In the genomic region with DNA sequence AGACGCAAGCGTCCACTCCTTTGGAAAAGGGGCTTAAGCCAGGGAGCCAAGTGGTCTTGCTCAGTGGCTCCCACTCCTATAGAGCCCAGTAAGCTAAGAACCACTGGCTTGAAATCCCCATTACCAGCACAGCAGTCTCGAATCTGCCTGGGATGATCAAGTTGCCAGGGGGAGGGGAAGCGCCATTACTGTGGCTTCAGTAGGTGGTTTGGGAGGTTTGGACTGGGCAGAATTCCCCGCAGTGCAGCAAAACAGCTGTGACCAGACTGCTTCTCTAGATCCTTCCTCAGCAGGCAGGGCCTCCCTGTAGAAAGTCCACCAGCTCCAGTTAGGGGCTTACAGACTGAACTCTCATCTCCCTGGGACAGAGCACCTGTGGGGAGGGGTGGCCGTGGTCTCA, we compare ENCODE assay signal across 17 cellular contexts.
DNase-seq lines count a peak whose midpoint lies in the region; ATAC-seq, FAIRE-seq and TF ChIP-seq lines count a peak whose summit lies in the region.
"Had no signal": no experiment of that assay in that cellular context is flagged by ENCODE, and none has a peak within 500 bp of the region (broad histone marks: within the 10 kb centered on the region; RNA-seq: fewer than 3 reads in every experiment).

No MANE protein-coding gene starts in this region.

- TF ChIP-seq CTCF in WERI-Rb-1 (IDR thresholded peaks at IDR 0.05; ENCODE audit: low read depth, low read length), result no peak
- no peak for TF ChIP-seq CTCF in glutamatergic neuron (IDR thresholded peaks at IDR 0.05; ENCODE audit: partially characterized antibody, unreplicated experiment)
- no peak for TF ChIP-seq CTCF in nephron progenitor cell (IDR thresholded peaks at IDR 0.05)
- no peak for TF ChIP-seq CTCF in D721Med (IDR thresholded peaks at IDR 0.05; ENCODE audit: insufficient read depth, missing control alignments)

- no peak overlapping the region for H3K4me3 ChIP-seq in WERI-Rb-1 (ENCODE audit: low read depth, low read length)
- H3K4me3 ChIP-seq: BLaER1, GM12878 had no signal

- H3K9me3 Mint-ChIP-seq in glutamatergic neuron (ENCODE audit: unreplicated experiment) (peaks cover 7% of the 10 kb centered on the region), nephron progenitor cell (peaks cover 36% of the 10 kb centered on the region)

- H3K9me3 ChIP-seq in WERI-Rb-1 (ENCODE audit: severe bottlenecking), result no peaks in the 10 kb centered on the region

- no peak overlapping the region for H3K27ac Mint-ChIP-seq in glutamatergic neuron (ENCODE audit: unreplicated experiment)
- H3K27ac Mint-ChIP-seq in nephron progenitor cell, result peak overlapping the region; percentile 38
- H3K27ac Mint-ChIP-seq: CD14-positive monocyte; CD4-positive, alpha-beta memory T cell had no signal

- H3K27me3 Mint-ChIP-seq in glutamatergic neuron (ENCODE audit: unreplicated experiment) (no peaks in the 10 kb centered on the region), nephron progenitor cell (ENCODE audit: low read depth, poor library complexity) (peaks cover 11% of the 10 kb centered on the region)
- H3K27me3 Mint-ChIP-seq: CD4-positive, alpha-beta memory T cell had no signal

- H3K36me3 ChIP-seq in WERI-Rb-1, result no peaks in the 10 kb centered on the region

- no peak overlapping the region for H3K4me3 Mint-ChIP-seq in glutamatergic neuron (ENCODE audit: unreplicated experiment)
- no peak overlapping the region for H3K4me3 Mint-ChIP-seq in nephron progenitor cell
- H3K4me3 Mint-ChIP-seq: CD14-positive monocyte; CD4-positive, alpha-beta memory T cell had no signal

- DNase-seq in WERI-Rb-1, result peak; percentile 79
- DNase-seq in glutamatergic neuron, result peak; percentile 22
- DNase-seq in nephron progenitor cell, result no peak
- no peak for DNase-seq in left colon
- no peak for DNase-seq in D721Med (ENCODE audit: insufficient read length, low spot score)
- DNase-seq: CD4-positive, alpha-beta memory T cell; DMS79 treated with DMSO at 0.1 percent for 48 hours; HCEC 1CT had no signal

- no peak for FAIRE-seq in D721Med (lab: Jason Lieb, UNC)
- FAIRE-seq: A204.1, GM12878, GM19239, H54 had no signal

- peaks cover 4% of the 10 kb centered on the region for H3K36me3 Mint-ChIP-seq in glutamatergic neuron (ENCODE audit: unreplicated experiment)
- peaks cover 15% of the 10 kb centered on the region for H3K36me3 Mint-ChIP-seq in nephron progenitor cell (ENCODE audit: low read depth)
- H3K36me3 Mint-ChIP-seq: CD14-positive monocyte had no signal

- peak overlapping the region; percentile 35 for H3K27ac ChIP-seq in WERI-Rb-1
- H3K27ac ChIP-seq: BLaER1, HL-60, KMS-11 had no signal

- no peaks in the 10 kb centered on the region for H3K27me3 ChIP-seq in WERI-Rb-1 (ENCODE audit: insufficient read depth, low read depth, severe bottlenecking)
- H3K27me3 ChIP-seq: BLaER1 had no signal

- ATAC-seq in left colon (no peak), HG03378 (IDR thresholded peaks at IDR 0.05; ENCODE audit: unreplicated experiment) (no peak)
- ATAC-seq: GM12878 had no signal

- no peaks in the 10 kb centered on the region for H3K4me1 Mint-ChIP-seq in glutamatergic neuron (ENCODE audit: low read depth, unreplicated experiment)
- peaks cover 5% of the 10 kb centered on the region for H3K4me1 Mint-ChIP-seq in nephron progenitor cell
- H3K4me1 Mint-ChIP-seq: CD14-positive monocyte had no signal

- intact Hi-C loops in left colon (cut with DNase I, micrococcal nuclease), result no loop called here

Comparison
In these comparisons a context has a peak if more than half of its experiments do, and no peak if none do; other contexts are left out.
1. DNase-seq: peak in WERI-Rb-1 (single experiment) and glutamatergic neuron (single experiment); none in nephron progenitor cell (single experiment), left colon (0 of 2) and D721Med (single experiment).